ENCODE assay signal across 10 cellular contexts in genomic region chr15:65067645-65068416, GRCh38. TPM values are rescaled to one million over a fixed set of nuclear protein-coding genes. Genes with fewer than 3 reads are reported as not detected.
A peak's percentile ranks its signal among the peaks of the same experiment; 100 is the strongest.
DNase-seq lines count a peak whose midpoint lies in the region; ATAC-seq and TF ChIP-seq lines count a peak whose summit lies in the region.
"Had no signal": no experiment of that assay in that cellular context is flagged by ENCODE, and none has a peak within 500 bp of the region (broad histone marks: within the 10 kb centered on the region; RNA-seq: fewer than 3 reads in every experiment).

TSS of gene RASL12 (minus strand) at chr15:65067991. CDS start at chr15:65067835, 156 bp downstream.

- peaks cover 5% of the 10 kb centered on the region; the same call in 1 of the 2 replicates for H3F3A ChIP-seq in GM23338 (replicated peaks; ENCODE audit: low read depth)

- peaks cover 11% of the 10 kb centered on the region for H3K27me3 ChIP-seq in GM23338 (ENCODE audit: insufficient read depth)
- H3K27me3 ChIP-seq in skeletal muscle tissue (ENCODE audit: control insufficient read depth in 3 of 3, insufficient read depth in 3 of 3, low read length in 3 of 3) = peaks cover 3 to 16% (median 13%) of the 10 kb centered on the region in 3 donors

- no peak within 1 kb of the TSS for H3K27ac Mint-ChIP-seq in GM23338

- H3K79me2 ChIP-seq in GM23338 (replicated peaks; ENCODE audit: insufficient read depth) = no peaks in the 10 kb centered on the region

- peak within 1 kb of the TSS; percentile 99 for H2AFZ ChIP-seq in GM23338

- H3K4me3 Mint-ChIP-seq in GM23338 = peak within 1 kb of the TSS; percentile 78

- peak within 1 kb of the TSS; percentile 93 for H3K4me2 ChIP-seq in GM23338

- no peaks in the 10 kb centered on the region for H3K9me2 ChIP-seq in GM23338 (ENCODE audit: insufficient read depth)

- DNase-seq in GM23338 (ENCODE audit: low spot score) (peak; percentile 79), cardiac fibroblast (ENCODE audit: low read depth in 2 of 2) (no peak), iPS-NIHi7 (ENCODE audit: extremely low spot score) (peak; percentile 71), DMS 273 treated with DMSO at 0.1 percent for 48 hours (lab: John Stamatoyannopoulos, UW) (no peak), SKM-1 (lab: John Stamatoyannopoulos, UW; ENCODE audit: unreplicated experiment) (no peak)

- peaks cover 17% of the 10 kb centered on the region for H3K27me3 Mint-ChIP-seq in GM23338 (ENCODE audit: insufficient read depth, low read depth, poor library complexity)

- H3K9me3 ChIP-seq in skeletal muscle tissue (ENCODE audit: control insufficient read depth in 3 of 3, low read length in 3 of 3) = no peaks in the 10 kb centered on the region

- H3K4me1 Mint-ChIP-seq in GM23338 = peaks cover 23% of the 10 kb centered on the region

- H3K36me3 ChIP-seq in GM23338 (ENCODE audit: insufficient read depth) (no peaks in the 10 kb centered on the region), skeletal muscle tissue (ENCODE audit: control insufficient read depth in 3 of 3, insufficient read depth in 3 of 3, low read length in 3 of 3) (no peaks in the 10 kb centered on the region)

- H3K4me1 ChIP-seq in GM23338 (ENCODE audit: insufficient read depth) (peaks cover 25% of the 10 kb centered on the region), skeletal muscle tissue (ENCODE audit: control insufficient read depth in 3 of 3, insufficient read depth in 3 of 3, low read length in 3 of 3) (peaks cover 43 to 47% (median 47%) of the 10 kb centered on the region in 3 donors)

- no peak for TF ChIP-seq CTCF in GM23338 (conservative IDR thresholded peaks at IDR 0.05; ENCODE audit: low read depth in 2 of 2)
- TF ChIP-seq CTCF in cardiac fibroblast (IDR thresholded peaks at IDR 0.05; ENCODE audit: low read depth, low read length) = no peak

- H3K4me3 ChIP-seq in GM23338 = peak within 1 kb of the TSS; percentile 73
- H3K4me3 ChIP-seq in cardiac fibroblast (replicated peaks in 1 of 2; ENCODE audit: low read depth in 2 of 2, low read length in 2 of 2) = peak within 1 kb of the TSS; percentile 2 to 24
- H3K4me3 ChIP-seq in skeletal muscle tissue (ENCODE audit: low read length in 3 of 3) = peak within 1 kb of the TSS; percentile 40 to 57 (median 46)

- H4K20me1 ChIP-seq in GM23338 (replicated peaks; ENCODE audit: insufficient read depth) = 0 out of 2 replicates have a peak, but pooled peaks cover 3% of the 10 kb centered on the region

- peaks cover 4% of the 10 kb centered on the region; the same call in 1 of the 3 replicates for H3K9me3 Mint-ChIP-seq in GM23338

- H3K9ac ChIP-seq in skeletal muscle tissue (ENCODE audit: low read depth in 1 of 3, low read length in 3 of 3) = peak within 1 kb of the TSS in 2 of 3 donors; percentile 58 to 77

- no peaks in the 10 kb centered on the region; the same call in 2 of the 3 replicates for H3K36me3 Mint-ChIP-seq in GM23338 (ENCODE audit: low read depth)

- H3K27ac ChIP-seq in GM23338 (ENCODE audit: low read depth) = no peak within 1 kb of the TSS
- H3K27ac ChIP-seq in skeletal muscle tissue (ENCODE audit: low read depth, low read length) = peak within 1 kb of the TSS; percentile 82

- ATAC-seq in GM23338 = peak; percentile 57
- no peak for ATAC-seq in HG03135 (IDR thresholded peaks at IDR 0.05; ENCODE audit: unreplicated experiment)
- no peak for ATAC-seq in HG03097 (IDR thresholded peaks at IDR 0.05; ENCODE audit: low FRiP score, unreplicated experiment)

TF ChIP-seq in GM23338, 12 proteins besides CTCF, POLR2A, EP300 and RAD21 (continues in another document):
- no peak for TF ChIP-seq POLR2AphosphoS5 (IDR thresholded peaks at IDR 0.05; ENCODE audit: low read depth)
- TF ChIP-seq EZH2 (IDR thresholded peaks at IDR 0.05; ENCODE audit: low read depth, unreplicated experiment) = no peak
- TF ChIP-seq CREB1 (CRISPR knock-in tag; IDR thresholded peaks at IDR 0.05; ENCODE audit: low read depth) = no peak
- TF ChIP-seq, protein P1, sequence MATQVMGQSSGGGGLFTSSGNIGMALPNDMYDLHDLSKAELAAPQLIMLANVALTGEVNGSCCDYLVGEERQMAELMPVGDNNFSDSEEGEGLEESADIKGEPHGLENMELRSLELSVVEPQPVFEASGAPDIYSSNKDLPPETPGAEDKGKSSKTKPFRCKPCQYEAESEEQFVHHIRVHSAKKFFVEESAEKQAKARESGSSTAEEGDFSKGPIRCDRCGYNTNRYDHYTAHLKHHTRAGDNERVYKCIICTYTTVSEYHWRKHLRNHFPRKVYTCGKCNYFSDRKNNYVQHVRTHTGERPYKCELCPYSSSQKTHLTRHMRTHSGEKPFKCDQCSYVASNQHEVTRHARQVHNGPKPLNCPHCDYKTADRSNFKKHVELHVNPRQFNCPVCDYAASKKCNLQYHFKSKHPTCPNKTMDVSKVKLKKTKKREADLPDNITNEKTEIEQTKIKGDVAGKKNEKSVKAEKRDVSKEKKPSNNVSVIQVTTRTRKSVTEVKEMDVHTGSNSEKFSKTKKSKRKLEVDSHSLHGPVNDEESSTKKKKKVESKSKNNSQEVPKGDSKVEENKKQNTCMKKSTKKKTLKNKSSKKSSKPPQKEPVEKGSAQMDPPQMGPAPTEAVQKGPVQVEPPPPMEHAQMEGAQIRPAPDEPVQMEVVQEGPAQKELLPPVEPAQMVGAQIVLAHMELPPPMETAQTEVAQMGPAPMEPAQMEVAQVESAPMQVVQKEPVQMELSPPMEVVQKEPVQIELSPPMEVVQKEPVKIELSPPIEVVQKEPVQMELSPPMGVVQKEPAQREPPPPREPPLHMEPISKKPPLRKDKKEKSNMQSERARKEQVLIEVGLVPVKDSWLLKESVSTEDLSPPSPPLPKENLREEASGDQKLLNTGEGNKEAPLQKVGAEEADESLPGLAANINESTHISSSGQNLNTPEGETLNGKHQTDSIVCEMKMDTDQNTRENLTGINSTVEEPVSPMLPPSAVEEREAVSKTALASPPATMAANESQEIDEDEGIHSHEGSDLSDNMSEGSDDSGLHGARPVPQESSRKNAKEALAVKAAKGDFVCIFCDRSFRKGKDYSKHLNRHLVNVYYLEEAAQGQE (IDR thresholded peaks at IDR 0.05; ENCODE audit: unreplicated experiment) = no peak
- TF ChIP-seq, protein P2, sequence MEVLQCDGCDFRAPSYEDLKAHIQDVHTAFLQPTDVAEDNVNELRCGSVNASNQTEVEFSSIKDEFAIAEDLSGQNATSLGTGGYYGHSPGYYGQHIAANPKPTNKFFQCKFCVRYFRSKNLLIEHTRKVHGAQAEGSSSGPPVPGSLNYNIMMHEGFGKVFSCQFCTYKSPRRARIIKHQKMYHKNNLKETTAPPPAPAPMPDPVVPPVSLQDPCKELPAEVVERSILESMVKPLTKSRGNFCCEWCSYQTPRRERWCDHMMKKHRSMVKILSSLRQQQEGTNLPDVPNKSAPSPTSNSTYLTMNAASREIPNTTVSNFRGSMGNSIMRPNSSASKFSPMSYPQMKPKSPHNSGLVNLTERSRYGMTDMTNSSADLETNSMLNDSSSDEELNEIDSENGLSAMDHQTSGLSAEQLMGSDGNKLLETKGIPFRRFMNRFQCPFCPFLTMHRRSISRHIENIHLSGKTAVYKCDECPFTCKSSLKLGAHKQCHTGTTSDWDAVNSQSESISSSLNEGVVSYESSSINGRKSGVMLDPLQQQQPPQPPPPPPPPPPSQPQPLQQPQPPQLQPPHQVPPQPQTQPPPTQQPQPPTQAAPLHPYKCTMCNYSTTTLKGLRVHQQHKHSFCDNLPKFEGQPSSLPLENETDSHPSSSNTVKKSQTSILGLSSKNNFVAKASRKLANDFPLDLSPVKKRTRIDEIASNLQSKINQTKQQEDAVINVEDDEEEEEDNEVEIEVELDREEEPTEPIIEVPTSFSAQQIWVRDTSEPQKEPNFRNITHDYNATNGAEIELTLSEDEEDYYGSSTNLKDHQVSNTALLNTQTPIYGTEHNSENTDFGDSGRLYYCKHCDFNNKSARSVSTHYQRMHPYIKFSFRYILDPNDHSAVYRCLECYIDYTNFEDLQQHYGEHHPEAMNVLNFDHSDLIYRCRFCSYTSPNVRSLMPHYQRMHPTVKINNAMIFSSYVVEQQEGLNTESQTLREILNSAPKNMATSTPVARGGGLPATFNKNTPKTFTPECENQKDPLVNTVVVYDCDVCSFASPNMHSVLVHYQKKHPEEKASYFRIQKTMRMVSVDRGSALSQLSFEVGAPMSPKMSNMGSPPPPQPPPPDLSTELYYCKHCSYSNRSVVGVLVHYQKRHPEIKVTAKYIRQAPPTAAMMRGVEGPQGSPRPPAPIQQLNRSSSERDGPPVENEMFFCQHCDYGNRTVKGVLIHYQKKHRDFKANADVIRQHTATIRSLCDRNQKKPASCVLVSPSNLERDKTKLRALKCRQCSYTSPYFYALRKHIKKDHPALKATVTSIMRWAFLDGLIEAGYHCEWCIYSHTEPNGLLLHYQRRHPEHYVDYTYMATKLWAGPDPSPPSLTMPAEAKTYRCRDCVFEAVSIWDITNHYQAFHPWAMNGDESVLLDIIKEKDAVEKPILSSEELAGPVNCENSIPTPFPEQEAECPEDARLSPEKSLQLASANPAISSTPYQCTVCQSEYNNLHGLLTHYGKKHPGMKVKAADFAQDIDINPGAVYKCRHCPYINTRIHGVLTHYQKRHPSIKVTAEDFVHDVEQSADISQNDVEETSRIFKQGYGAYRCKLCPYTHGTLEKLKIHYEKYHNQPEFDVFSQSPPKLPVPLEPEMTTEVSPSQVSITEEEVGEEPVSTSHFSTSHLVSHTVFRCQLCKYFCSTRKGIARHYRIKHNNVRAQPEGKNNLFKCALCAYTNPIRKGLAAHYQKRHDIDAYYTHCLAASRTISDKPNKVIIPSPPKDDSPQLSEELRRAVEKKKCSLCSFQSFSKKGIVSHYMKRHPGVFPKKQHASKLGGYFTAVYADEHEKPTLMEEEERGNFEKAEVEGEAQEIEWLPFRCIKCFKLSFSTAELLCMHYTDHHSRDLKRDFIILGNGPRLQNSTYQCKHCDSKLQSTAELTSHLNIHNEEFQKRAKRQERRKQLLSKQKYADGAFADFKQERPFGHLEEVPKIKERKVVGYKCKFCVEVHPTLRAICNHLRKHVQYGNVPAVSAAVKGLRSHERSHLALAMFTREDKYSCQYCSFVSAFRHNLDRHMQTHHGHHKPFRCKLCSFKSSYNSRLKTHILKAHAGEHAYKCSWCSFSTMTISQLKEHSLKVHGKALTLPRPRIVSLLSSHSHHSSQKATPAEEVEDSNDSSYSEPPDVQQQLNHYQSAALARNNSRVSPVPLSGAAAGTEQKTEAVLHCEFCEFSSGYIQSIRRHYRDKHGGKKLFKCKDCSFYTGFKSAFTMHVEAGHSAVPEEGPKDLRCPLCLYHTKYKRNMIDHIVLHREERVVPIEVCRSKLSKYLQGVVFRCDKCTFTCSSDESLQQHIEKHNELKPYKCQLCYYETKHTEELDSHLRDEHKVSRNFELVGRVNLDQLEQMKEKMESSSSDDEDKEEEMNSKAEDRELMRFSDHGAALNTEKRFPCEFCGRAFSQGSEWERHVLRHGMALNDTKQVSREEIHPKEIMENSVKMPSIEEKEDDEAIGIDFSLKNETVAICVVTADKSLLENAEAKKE (CRISPR knock-in tag; IDR thresholded peaks at IDR 0.05) = no peak
- no peak for TF ChIP-seq ZNF331 (CRISPR knock-in tag; IDR thresholded peaks at IDR 0.05; ENCODE audit: low read depth)
- TF ChIP-seq JUNB (IDR thresholded peaks at IDR 0.05; ENCODE audit: unreplicated experiment) = no peak
- TF ChIP-seq STAT1 (IDR thresholded peaks at IDR 0.05; ENCODE audit: unreplicated experiment) = no peak
- no peak for TF ChIP-seq EZH2phosphoT487 (IDR thresholded peaks at IDR 0.05; ENCODE audit: unreplicated experiment)
- TF ChIP-seq NANOG (IDR thresholded peaks at IDR 0.05; ENCODE audit: borderline replicate concordance) = no peak

RNA-seq across cellular contexts. Expression of gene RASL12, which starts in this region (rescaled TPM):
- total RNA-seq in GM23338 (2014; rRNA removed; shearing (Covaris generic)) = 20.1 and 27.7 TPM in 2 replicates
- 4.5 and 5.4 TPM in 2 replicates for polyA plus RNA-seq in GM23338 (2016; fragmentation: Nextera tagmentation; extraction: Ambion mirVana)
- 15.1 TPM for total RNA-seq in skeletal muscle tissue
- total RNA-seq: M059J; T-helper 2 cell treated with Interferon-gamma antibody and Interleukin-4, amounts not matched to agents 100 ng/mL and 5 ng/mL, for 36 hours had no signal

Comparison
In these comparisons a context has a peak if more than half of its experiments do, and no peak if none do; other contexts are left out.
1. DNase-seq: peak in GM23338 (single experiment) and iPS-NIHi7 (single experiment); none in cardiac fibroblast (0 of 2), DMS 273 treated with DMSO at 0.1 percent for 48 hours (single experiment) and SKM-1 (single experiment).
2. H3K4me3 ChIP-seq: peak in every context shown above with its lines; median percentile 73 in GM23338; 46 in skeletal muscle tissue; 13 in cardiac fibroblast.